ENCODE assay signal across 15 cellular contexts in the genomic region with DNA sequence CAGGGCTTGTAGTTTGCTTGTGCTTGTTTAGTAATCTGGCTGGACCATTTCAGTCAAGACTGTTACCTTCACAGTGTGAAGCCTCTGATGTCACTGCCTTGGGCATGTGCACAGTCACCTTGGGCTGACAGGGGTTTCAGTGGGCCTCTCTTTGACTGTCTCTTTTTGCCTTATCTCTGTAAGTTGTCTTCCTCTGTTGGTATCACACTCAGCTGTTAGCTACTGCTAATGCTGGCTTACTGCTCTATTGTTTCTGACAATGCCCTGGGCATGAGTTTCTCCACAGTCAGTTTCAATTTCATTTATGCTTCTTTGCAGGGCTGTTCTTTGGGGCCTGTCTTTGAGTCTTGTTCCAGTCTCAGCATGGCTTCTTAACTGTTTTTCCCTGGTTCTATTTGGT.
A peak's percentile ranks its signal among the peaks of the same experiment; 100 is the strongest.
DNase-seq lines count a peak whose midpoint lies in the region; ATAC-seq and TF ChIP-seq lines count a peak whose summit lies in the region.
"Had no signal": no experiment of that assay in that cellular context is flagged by ENCODE, and none has a peak within 500 bp of the region (broad histone marks: within the 10 kb centered on the region; RNA-seq: fewer than 3 reads in every experiment).

No MANE protein-coding gene starts in this region.

- no peak overlapping the region for H3K4ac ChIP-seq in H9 (ENCODE audit: low read depth, low read length)

- no peak overlapping the region for H3K9ac ChIP-seq in H9 (ENCODE audit: extremely low read depth, insufficient read length, low read length)

- H3K36me3 Mint-ChIP-seq in H9 (ENCODE audit: insufficient read depth in 1 of 3, low read depth in 3 of 3) (no peaks in the 10 kb centered on the region), CD14-positive monocyte (no peaks in the 10 kb centered on the region)
- H3K36me3 Mint-ChIP-seq in activated naive CD8-positive, alpha-beta T cell treated with anti-CD3 and anti-CD28 coated beads, Interleukin-2, amount 50 U/mL, for 24 hours (ENCODE audit: low read depth) = no peaks in the 10 kb centered on the region
- H3K36me3 Mint-ChIP-seq: CD8-positive, alpha-beta memory T cell had no signal

- intact Hi-C loops in CD14-positive monocyte (cut with micrococcal nuclease) (no loop called here), testis (cut with DNase I; ENCODE audit: low total_unique reads) (no loop called here)

- TF ChIP-seq POLR2A in testis (IDR thresholded peaks at IDR 0.05) = no peak

- no peak overlapping the region for H3K4me2 ChIP-seq in H9 (ENCODE audit: insufficient read depth, insufficient read length, low read length)

- H3K36me3 ChIP-seq in testis (ENCODE audit: low read depth, missing control alignments) = no peaks in the 10 kb centered on the region

- H3K18ac ChIP-seq in H9 (ENCODE audit: insufficient read length, low read depth, low read length) = no peak overlapping the region

- H4K5ac ChIP-seq in H9 (ENCODE audit: insufficient read length, low read depth, low read length) = no peak overlapping the region

- no peak overlapping the region for H4K8ac ChIP-seq in H9 (replicated peaks; ENCODE audit: insufficient read length, low read depth, low read length)

- H2AK5ac ChIP-seq in H9 (ENCODE audit: insufficient read length, low read length) = no peak overlapping the region

- H2BK15ac ChIP-seq in H9 (ENCODE audit: low read depth, low read length) = no peak overlapping the region

- H3K14ac ChIP-seq in H9 (ENCODE audit: insufficient read depth, low read length) = no peak overlapping the region

- ATAC-seq in GM18498 (IDR thresholded peaks at IDR 0.05; ENCODE audit: unreplicated experiment) (peak; percentile 84), GM18502 (IDR thresholded peaks at IDR 0.05; ENCODE audit: poor library complexity, unreplicated experiment) (peak; percentile 68)
- peak; percentile 61 for ATAC-seq in activated naive CD8-positive, alpha-beta T cell treated with anti-CD3 and anti-CD28 coated beads, Interleukin-2, amount 50 U/mL, for 24 hours

- H3K4me3 ChIP-seq in testis = no peak overlapping the region
- H3K4me3 ChIP-seq: SK-N-MC had no signal

- H3K56ac ChIP-seq in H9 (ENCODE audit: insufficient read length, low read depth, low read length) = no peak overlapping the region

- H3K4me1 ChIP-seq in H9 (ENCODE audit: insufficient read depth, low read length) = no peaks in the 10 kb centered on the region
- H3K4me1 ChIP-seq in testis = no peaks in the 10 kb centered on the region

- H3K79me1 ChIP-seq in H9 (ENCODE audit: insufficient read depth, low read depth, low read length, poor library complexity, severe bottlenecking) = no peaks in the 10 kb centered on the region

- H3K9me3 Mint-ChIP-seq in H9 (peaks cover 2 to 4% of the 10 kb centered on the region in 2 experiments), CD14-positive monocyte (peaks cover 2 to 11% (median 8%) of the 10 kb centered on the region in 7 donors)
- H3K9me3 Mint-ChIP-seq in activated naive CD8-positive, alpha-beta T cell treated with anti-CD3 and anti-CD28 coated beads, Interleukin-2, amount 50 U/mL, for 24 hours = peaks cover 11% of the 10 kb centered on the region

- no peak overlapping the region for H3K23ac ChIP-seq in H9 (ENCODE audit: insufficient read length, low read depth, low read length)

- no peaks in the 10 kb centered on the region for H3K23me2 ChIP-seq in H9 (ENCODE audit: insufficient read length, low read depth, low read length, poor library complexity, severe bottlenecking)

- H3K27me3 ChIP-seq in H9 (ENCODE audit: insufficient read depth, low read length) = no peaks in the 10 kb centered on the region
- no peaks in the 10 kb centered on the region for H3K27me3 ChIP-seq in testis

- H3T11ph ChIP-seq in H9 (ENCODE audit: low read length) = no peak overlapping the region

- peaks cover 6 to 14% of the 10 kb centered on the region in 2 experiments for H3K4me1 Mint-ChIP-seq in H9
- H3K4me1 Mint-ChIP-seq in activated naive CD8-positive, alpha-beta T cell treated with anti-CD3 and anti-CD28 coated beads, Interleukin-2, amount 50 U/mL, for 24 hours = peaks cover 3% of the 10 kb centered on the region
- H3K4me1 Mint-ChIP-seq in CD14-positive monocyte = no peaks in the 10 kb centered on the region
- H3K4me1 Mint-ChIP-seq: CD8-positive, alpha-beta memory T cell had no signal

- H4K20me1 ChIP-seq in H9 (ENCODE audit: control insufficient read depth, insufficient read depth, insufficient read length) = no peaks in the 10 kb centered on the region

- no peak for TF ChIP-seq CTCF in H9 (conservative IDR thresholded peaks at IDR 0.05)
- no peak for TF ChIP-seq CTCF in CD14-positive monocyte (IDR thresholded peaks at IDR 0.05)
- no peak for TF ChIP-seq CTCF in testis (IDR thresholded peaks at IDR 0.05)

- H3K79me2 ChIP-seq in H9 (ENCODE audit: insufficient read depth, low read length) = no peaks in the 10 kb centered on the region

- H3K9me3 ChIP-seq in H9 (ENCODE audit: control insufficient read depth, low read depth, low read length) = no peaks in the 10 kb centered on the region
- no peaks in the 10 kb centered on the region for H3K9me3 ChIP-seq in testis

- DNase-seq in H9 = peak; percentile 8
- no peak for DNase-seq in activated naive CD8-positive, alpha-beta T cell treated with anti-CD3 and anti-CD28 coated beads, Interleukin-2, amount 50 U/mL, for 24 hours
- DNase-seq in CD14-positive monocyte (ENCODE audit: low spot score) = no peak
- no peak for DNase-seq in testis
- DNase-seq in NCI-H1436 treated with DMSO at 0.1 percent for 48 hours (lab: John Stamatoyannopoulos, UW) = no peak
- DNase-seq in NCI-H526 treated with DMSO at 0.1 percent for 48 hours (lab: John Stamatoyannopoulos, UW) = no peak
- DNase-seq: CD8-positive, alpha-beta memory T cell; HFFc6; KG1; NCI-H1105; NCI-H187; NCI-H748 treated with DMSO at 0.1 percent for 48 hours had no signal

- H3K27ac ChIP-seq in H9 (ENCODE audit: insufficient read length, low read depth, low read length) = no peak overlapping the region
- no peak overlapping the region for H3K27ac ChIP-seq in testis
- H3K27ac ChIP-seq: SK-N-MC had no signal

- no peak overlapping the region for H2BK12ac ChIP-seq in H9 (ENCODE audit: insufficient read length, low read depth, low read length)

- H2BK5ac ChIP-seq in H9 (ENCODE audit: insufficient read length, low read length) = no peak overlapping the region

- H2BK20ac ChIP-seq in H9 (ENCODE audit: low read depth, low read length, poor library complexity, severe bottlenecking) = no peak overlapping the region

- no peak overlapping the region for H2AFZ ChIP-seq in H9 (ENCODE audit: low read length)

- no peak overlapping the region for H2BK120ac ChIP-seq in H9 (ENCODE audit: low read depth, low read length, poor library complexity, severe bottlenecking)

- H4K91ac ChIP-seq in H9 (ENCODE audit: insufficient read length, low read depth, low read length) = no peak overlapping the region

- H3K4me3 Mint-ChIP-seq in H9 (no peak overlapping the region), CD14-positive monocyte (no peak overlapping the region)
- no peak overlapping the region for H3K4me3 Mint-ChIP-seq in activated naive CD8-positive, alpha-beta T cell treated with anti-CD3 and anti-CD28 coated beads, Interleukin-2, amount 50 U/mL, for 24 hours
- H3K4me3 Mint-ChIP-seq: CD8-positive, alpha-beta memory T cell; HFFc6 had no signal

- H3K27me3 Mint-ChIP-seq in H9 (ENCODE audit: low read depth) (peaks cover 6% of the 10 kb centered on the region), CD14-positive monocyte (ENCODE audit: low read depth in 3 of 3) (peaks cover 2 to 7% (median 3%) of the 10 kb centered on the region in 3 donors)
- peaks cover 2% of the 10 kb centered on the region for H3K27me3 Mint-ChIP-seq in activated naive CD8-positive, alpha-beta T cell treated with anti-CD3 and anti-CD28 coated beads, Interleukin-2, amount 50 U/mL, for 24 hours

- 0 out of 7 replicates have a peak overlapping the region, but pooled peaks of 1 of the 3 experiments have one; percentile 2 for H3K27ac Mint-ChIP-seq in H9
- H3K27ac Mint-ChIP-seq in activated naive CD8-positive, alpha-beta T cell treated with anti-CD3 and anti-CD28 coated beads, Interleukin-2, amount 50 U/mL, for 24 hours = no peak overlapping the region
- H3K27ac Mint-ChIP-seq in CD14-positive monocyte = no peak overlapping the region
- H3K27ac Mint-ChIP-seq: CD8-positive, alpha-beta memory T cell; HFFc6 had no signal
